ENCODE assay signal across 1 cellular context in the genomic region with DNA sequence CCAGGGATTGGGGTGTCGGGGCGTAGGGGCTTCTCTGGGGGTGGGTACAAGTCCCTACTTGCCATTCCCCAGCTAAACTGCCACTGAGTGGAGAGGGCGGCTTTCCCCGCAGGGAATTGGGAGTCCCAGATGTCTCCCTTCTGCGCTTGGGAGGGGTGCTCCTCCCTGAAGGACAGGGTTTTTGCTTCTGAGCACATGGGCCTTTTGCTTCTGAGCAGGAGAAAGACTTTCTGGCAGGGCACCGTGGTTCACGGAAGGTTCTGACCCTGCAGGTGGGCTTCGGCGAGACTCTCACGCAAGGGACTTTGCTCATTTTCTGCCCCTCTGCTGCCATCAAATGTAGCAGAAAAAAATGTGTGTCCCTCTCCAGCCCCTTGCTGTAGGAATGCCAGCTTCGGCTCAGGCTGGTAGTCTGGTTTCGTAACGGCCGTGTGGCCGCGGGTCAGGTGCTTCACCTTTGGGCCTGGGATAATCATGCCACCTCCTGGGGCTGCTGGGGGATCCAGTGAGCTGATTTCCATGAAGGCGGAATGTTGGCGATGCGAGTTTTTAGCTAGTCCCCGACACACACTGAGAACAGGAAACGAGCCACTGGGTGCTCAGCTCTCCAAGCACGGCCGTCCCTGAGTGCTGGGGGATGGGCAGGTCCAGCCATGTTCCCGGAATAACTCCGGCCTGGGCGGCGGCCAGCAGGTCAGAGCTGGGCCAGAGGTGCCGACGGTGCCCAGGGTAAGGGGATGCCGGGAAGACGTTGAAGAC.
TF ChIP-seq lines count a peak whose summit lies in the region.

No MANE protein-coding gene starts in this region.

TF ChIP-seq in WTC11, 78 proteins besides CTCF, POLR2A, EP300 and RAD21 (continued from another document and continues in another):
- TF ChIP-seq, protein P1, sequence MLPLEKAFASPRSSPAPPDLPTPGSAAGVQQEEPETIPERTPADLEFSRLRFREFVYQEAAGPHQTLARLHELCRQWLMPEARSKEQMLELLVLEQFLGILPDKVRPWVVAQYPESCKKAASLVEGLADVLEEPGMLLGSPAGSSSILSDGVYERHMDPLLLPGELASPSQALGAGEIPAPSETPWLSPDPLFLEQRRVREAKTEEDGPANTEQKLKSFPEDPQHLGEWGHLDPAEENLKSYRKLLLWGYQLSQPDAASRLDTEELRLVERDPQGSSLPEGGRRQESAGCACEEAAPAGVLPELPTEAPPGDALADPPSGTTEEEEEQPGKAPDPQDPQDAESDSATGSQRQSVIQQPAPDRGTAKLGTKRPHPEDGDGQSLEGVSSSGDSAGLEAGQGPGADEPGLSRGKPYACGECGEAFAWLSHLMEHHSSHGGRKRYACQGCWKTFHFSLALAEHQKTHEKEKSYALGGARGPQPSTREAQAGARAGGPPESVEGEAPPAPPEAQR (CRISPR knock-in tag; IDR thresholded peaks at IDR 0.05), result no peak
- TF ChIP-seq HMGA2 (CRISPR knock-in tag; IDR thresholded peaks at IDR 0.05) (no peak), FOXP1 (CRISPR knock-in tag; IDR thresholded peaks at IDR 0.05; ENCODE audit: borderline replicate concordance) (no peak), NFE2L1 (CRISPR knock-in tag; IDR thresholded peaks at IDR 0.05) (no peak), RORB (CRISPR knock-in tag; IDR thresholded peaks at IDR 0.05) (no peak), ZBTB21 (CRISPR knock-in tag; IDR thresholded peaks at IDR 0.05; ENCODE audit: borderline replicate concordance) (no peak), ZNF219 (CRISPR knock-in tag; IDR thresholded peaks at IDR 0.05; ENCODE audit: borderline replicate concordance) (no peak), RELA (CRISPR knock-in tag; IDR thresholded peaks at IDR 0.05; ENCODE audit: borderline replicate concordance) (no peak), SMAD4 (CRISPR knock-in tag; IDR thresholded peaks at IDR 0.05) (no peak), ZNF423 (CRISPR knock-in tag; IDR thresholded peaks at IDR 0.05) (peak; percentile 36; the same call in 1 of the 2 replicates), NFATC4 (CRISPR knock-in tag; IDR thresholded peaks at IDR 0.05) (no peak), ATF1 (CRISPR knock-in tag; IDR thresholded peaks at IDR 0.05) (no peak), TEAD4 (CRISPR knock-in tag; IDR thresholded peaks at IDR 0.05) (no peak), CREM (CRISPR knock-in tag; IDR thresholded peaks at IDR 0.05) (no peak), ZNF263 (CRISPR knock-in tag; IDR thresholded peaks at IDR 0.05; ENCODE audit: low read depth) (no peak), ZNF416 (CRISPR knock-in tag; IDR thresholded peaks at IDR 0.05) (no peak), MYBL2 (CRISPR knock-in tag; IDR thresholded peaks at IDR 0.05) (0 out of 2 replicates have a peak, but pooled peaks have one; percentile 24), TEAD1 (CRISPR knock-in tag; IDR thresholded peaks at IDR 0.05) (peak; percentile 46; the same call in 1 of the 2 replicates), EMX1 (CRISPR knock-in tag; IDR thresholded peaks at IDR 0.05) (no peak), GTF2I (CRISPR knock-in tag; conservative IDR thresholded peaks at IDR 0.05) (no peak), GABPB1 (CRISPR knock-in tag; IDR thresholded peaks at IDR 0.05) (no peak), SP1 (CRISPR knock-in tag; conservative IDR thresholded peaks at IDR 0.05) (peak; percentile 48; the same call in 1 of the 2 replicates), NR3C1 (CRISPR knock-in tag; conservative IDR thresholded peaks at IDR 0.05; ENCODE audit: low read depth) (no peak), ESRRA (CRISPR knock-in tag; IDR thresholded peaks at IDR 0.05; ENCODE audit: borderline replicate concordance) (no peak)
- TF ChIP-seq, protein P2, sequence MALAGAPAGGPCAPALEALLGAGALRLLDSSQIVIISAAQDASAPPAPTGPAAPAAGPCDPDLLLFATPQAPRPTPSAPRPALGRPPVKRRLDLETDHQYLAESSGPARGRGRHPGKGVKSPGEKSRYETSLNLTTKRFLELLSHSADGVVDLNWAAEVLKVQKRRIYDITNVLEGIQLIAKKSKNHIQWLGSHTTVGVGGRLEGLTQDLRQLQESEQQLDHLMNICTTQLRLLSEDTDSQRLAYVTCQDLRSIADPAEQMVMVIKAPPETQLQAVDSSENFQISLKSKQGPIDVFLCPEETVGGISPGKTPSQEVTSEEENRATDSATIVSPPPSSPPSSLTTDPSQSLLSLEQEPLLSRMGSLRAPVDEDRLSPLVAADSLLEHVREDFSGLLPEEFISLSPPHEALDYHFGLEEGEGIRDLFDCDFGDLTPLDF (CRISPR knock-in tag; IDR thresholded peaks at IDR 0.05), result no peak
- TF ChIP-seq, protein P3, sequence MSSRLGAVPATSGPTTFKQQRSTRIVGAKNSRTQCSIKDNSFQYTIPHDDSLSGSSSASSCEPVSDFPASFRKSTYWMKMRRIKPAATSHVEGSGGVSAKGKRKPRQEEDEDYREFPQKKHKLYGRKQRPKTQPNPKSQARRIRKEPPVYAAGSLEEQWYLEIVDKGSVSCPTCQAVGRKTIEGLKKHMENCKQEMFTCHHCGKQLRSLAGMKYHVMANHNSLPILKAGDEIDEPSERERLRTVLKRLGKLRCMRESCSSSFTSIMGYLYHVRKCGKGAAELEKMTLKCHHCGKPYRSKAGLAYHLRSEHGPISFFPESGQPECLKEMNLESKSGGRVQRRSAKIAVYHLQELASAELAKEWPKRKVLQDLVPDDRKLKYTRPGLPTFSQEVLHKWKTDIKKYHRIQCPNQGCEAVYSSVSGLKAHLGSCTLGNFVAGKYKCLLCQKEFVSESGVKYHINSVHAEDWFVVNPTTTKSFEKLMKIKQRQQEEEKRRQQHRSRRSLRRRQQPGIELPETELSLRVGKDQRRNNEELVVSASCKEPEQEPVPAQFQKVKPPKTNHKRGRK (CRISPR knock-in tag; IDR thresholded peaks at IDR 0.05; ENCODE audit: borderline replicate concordance), result no peak
- TF ChIP-seq, protein P4, sequence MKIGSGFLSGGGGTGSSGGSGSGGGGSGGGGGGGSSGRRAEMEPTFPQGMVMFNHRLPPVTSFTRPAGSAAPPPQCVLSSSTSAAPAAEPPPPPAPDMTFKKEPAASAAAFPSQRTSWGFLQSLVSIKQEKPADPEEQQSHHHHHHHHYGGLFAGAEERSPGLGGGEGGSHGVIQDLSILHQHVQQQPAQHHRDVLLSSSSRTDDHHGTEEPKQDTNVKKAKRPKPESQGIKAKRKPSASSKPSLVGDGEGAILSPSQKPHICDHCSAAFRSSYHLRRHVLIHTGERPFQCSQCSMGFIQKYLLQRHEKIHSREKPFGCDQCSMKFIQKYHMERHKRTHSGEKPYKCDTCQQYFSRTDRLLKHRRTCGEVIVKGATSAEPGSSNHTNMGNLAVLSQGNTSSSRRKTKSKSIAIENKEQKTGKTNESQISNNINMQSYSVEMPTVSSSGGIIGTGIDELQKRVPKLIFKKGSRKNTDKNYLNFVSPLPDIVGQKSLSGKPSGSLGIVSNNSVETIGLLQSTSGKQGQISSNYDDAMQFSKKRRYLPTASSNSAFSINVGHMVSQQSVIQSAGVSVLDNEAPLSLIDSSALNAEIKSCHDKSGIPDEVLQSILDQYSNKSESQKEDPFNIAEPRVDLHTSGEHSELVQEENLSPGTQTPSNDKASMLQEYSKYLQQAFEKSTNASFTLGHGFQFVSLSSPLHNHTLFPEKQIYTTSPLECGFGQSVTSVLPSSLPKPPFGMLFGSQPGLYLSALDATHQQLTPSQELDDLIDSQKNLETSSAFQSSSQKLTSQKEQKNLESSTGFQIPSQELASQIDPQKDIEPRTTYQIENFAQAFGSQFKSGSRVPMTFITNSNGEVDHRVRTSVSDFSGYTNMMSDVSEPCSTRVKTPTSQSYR (CRISPR knock-in tag; IDR thresholded peaks at IDR 0.05), result no peak; the same call in 1 of the 2 replicates
- TF ChIP-seq, protein P5, sequence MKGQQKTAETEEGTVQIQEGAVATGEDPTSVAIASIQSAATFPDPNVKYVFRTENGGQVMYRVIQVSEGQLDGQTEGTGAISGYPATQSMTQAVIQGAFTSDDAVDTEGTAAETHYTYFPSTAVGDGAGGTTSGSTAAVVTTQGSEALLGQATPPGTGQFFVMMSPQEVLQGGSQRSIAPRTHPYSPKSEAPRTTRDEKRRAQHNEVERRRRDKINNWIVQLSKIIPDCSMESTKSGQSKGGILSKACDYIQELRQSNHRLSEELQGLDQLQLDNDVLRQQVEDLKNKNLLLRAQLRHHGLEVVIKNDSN (CRISPR knock-in tag; IDR thresholded peaks at IDR 0.05), result no peak
- TF ChIP-seq, protein P6, sequence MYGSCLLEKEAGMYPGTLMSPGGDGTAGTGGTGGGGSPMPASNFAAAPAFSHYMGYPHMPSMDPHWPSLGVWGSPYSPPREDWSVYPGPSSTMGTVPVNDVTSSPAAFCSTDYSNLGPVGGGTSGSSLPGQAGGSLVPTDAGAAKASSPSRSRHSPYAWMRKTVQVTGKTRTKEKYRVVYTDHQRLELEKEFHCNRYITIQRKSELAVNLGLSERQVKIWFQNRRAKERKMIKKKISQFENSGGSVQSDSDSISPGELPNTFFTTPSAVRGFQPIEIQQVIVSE (CRISPR knock-in tag; IDR thresholded peaks at IDR 0.05; ENCODE audit: borderline replicate concordance), result no peak
- TF ChIP-seq, protein P7, sequence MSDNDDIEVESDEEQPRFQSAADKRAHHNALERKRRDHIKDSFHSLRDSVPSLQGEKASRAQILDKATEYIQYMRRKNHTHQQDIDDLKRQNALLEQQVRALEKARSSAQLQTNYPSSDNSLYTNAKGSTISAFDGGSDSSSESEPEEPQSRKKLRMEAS (CRISPR knock-in tag; IDR thresholded peaks at IDR 0.05), result peak; percentile 54; the same call in 1 of the 2 replicates
- TF ChIP-seq, protein P8, sequence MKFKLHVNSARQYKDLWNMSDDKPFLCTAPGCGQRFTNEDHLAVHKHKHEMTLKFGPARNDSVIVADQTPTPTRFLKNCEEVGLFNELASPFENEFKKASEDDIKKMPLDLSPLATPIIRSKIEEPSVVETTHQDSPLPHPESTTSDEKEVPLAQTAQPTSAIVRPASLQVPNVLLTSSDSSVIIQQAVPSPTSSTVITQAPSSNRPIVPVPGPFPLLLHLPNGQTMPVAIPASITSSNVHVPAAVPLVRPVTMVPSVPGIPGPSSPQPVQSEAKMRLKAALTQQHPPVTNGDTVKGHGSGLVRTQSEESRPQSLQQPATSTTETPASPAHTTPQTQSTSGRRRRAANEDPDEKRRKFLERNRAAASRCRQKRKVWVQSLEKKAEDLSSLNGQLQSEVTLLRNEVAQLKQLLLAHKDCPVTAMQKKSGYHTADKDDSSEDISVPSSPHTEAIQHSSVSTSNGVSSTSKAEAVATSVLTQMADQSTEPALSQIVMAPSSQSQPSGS (CRISPR knock-in tag; IDR thresholded peaks at IDR 0.05; ENCODE audit: borderline replicate concordance, low read depth), result no peak
- TF ChIP-seq, protein P9, sequence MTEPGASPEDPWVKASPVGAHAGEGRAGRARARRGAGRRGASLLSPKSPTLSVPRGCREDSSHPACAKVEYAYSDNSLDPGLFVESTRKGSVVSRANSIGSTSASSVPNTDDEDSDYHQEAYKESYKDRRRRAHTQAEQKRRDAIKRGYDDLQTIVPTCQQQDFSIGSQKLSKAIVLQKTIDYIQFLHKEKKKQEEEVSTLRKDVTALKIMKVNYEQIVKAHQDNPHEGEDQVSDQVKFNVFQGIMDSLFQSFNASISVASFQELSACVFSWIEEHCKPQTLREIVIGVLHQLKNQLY (CRISPR knock-in tag; IDR thresholded peaks at IDR 0.05), result no peak
- TF ChIP-seq, protein P10, sequence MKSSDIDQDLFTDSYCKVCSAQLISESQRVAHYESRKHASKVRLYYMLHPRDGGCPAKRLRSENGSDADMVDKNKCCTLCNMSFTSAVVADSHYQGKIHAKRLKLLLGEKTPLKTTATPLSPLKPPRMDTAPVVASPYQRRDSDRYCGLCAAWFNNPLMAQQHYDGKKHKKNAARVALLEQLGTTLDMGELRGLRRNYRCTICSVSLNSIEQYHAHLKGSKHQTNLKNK (CRISPR knock-in tag; IDR thresholded peaks at IDR 0.05), result no peak
- TF ChIP-seq, protein P11, sequence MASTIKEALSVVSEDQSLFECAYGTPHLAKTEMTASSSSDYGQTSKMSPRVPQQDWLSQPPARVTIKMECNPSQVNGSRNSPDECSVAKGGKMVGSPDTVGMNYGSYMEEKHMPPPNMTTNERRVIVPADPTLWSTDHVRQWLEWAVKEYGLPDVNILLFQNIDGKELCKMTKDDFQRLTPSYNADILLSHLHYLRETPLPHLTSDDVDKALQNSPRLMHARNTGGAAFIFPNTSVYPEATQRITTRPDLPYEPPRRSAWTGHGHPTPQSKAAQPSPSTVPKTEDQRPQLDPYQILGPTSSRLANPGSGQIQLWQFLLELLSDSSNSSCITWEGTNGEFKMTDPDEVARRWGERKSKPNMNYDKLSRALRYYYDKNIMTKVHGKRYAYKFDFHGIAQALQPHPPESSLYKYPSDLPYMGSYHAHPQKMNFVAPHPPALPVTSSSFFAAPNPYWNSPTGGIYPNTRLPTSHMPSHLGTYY (CRISPR knock-in tag; IDR thresholded peaks at IDR 0.05), result no peak
- TF ChIP-seq, protein P12, sequence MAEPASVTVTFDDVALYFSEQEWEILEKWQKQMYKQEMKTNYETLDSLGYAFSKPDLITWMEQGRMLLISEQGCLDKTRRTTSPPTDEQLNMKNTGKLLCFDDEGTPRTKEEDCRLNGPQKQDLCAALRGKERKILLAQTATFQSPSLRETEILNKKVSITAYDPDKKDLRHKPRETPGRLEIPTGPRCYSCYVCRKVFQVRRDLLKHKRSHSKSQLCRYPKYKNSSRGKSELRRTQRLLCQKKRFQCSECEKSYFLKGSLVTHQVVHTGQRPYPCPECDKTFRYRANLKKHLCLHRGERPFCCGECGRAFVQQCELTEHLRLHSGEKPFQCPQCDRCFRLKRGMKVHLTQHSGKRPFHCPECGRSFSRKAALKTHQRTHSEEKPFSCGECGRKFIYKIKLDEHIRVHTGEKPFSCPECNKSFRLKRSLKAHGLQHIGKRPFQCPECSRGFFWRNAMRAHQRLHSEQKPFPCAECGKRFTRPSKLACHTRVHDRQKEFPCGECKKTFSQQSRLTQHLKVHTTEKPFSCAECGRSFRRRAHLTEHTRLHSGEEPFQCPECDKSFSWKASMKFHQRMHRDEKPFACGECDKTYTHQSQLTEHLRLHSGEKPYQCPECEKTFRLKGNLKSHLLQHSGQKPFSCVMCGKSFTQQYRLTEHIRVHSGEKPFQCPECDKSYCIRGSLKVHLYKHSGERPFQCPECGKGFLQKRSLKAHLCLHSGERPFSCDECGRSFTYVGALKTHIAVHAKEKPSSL (CRISPR knock-in tag; conservative IDR thresholded peaks at IDR 0.05), result no peak
- TF ChIP-seq, protein P13, sequence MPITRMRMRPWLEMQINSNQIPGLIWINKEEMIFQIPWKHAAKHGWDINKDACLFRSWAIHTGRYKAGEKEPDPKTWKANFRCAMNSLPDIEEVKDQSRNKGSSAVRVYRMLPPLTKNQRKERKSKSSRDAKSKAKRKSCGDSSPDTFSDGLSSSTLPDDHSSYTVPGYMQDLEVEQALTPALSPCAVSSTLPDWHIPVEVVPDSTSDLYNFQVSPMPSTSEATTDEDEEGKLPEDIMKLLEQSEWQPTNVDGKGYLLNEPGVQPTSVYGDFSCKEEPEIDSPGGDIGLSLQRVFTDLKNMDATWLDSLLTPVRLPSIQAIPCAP (CRISPR knock-in tag; IDR thresholded peaks at IDR 0.05), result no peak
